26 cellular contexts compared by ENCODE assay signal in the genomic region with DNA sequence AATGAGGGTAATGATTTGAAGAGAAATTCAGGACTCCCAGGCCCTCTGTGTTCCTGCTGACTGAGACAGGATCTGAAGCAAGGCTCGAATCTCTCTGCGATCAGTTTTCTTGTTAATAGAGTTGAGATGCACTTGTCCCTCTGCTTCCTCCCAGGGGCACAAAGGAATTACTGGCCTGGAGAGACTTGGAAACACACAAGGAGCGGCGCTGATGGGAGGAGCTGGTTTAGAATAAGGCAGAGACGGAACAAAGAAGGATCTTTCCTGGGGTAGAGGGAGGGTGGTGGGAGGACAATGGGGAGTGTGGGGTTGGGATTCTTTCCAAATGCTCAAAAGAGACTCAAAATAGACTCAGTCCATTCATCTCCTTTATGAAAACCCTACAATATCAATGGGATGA.
A peak's percentile ranks its signal among the peaks of the same experiment; 100 is the strongest.
DNase-seq lines count a peak whose midpoint lies in the region; ATAC-seq and TF ChIP-seq lines count a peak whose summit lies in the region.
"Had no signal": no experiment of that assay in that cellular context is flagged by ENCODE, and none has a peak within 500 bp of the region (broad histone marks: within the 10 kb centered on the region; RNA-seq: fewer than 3 reads in every experiment).

No MANE protein-coding gene starts in this region.

- H4K8ac ChIP-seq in neuronal stem cell (ENCODE audit: low read depth, low read length): no peak overlapping the region

- H4K20me1 ChIP-seq in GM23338 (replicated peaks; ENCODE audit: insufficient read depth): no peaks in the 10 kb centered on the region

- H3K4me1 ChIP-seq in GM23338 (ENCODE audit: insufficient read depth) (peaks cover 23% of the 10 kb centered on the region), iPS-20b (ENCODE audit: insufficient read depth, low read length) (peaks cover 16% of the 10 kb centered on the region), neuronal stem cell (ENCODE audit: control insufficient read depth in 2 of 2, insufficient read depth in 1 of 2, low read depth in 1 of 2, low read length in 2 of 2) (peaks cover 0 to 30% of the 10 kb centered on the region in 2 donors)

- DNase-seq in GM23338 (ENCODE audit: low spot score) (peak; percentile 55), neuronal stem cell (ENCODE audit: low spot score) (peak; percentile 73), NCI-H510A (lab: John Stamatoyannopoulos, UW) (no peak), SK-N-DZ (ENCODE audit: low spot score) (no peak)
- no peak for DNase-seq in activated T-cell treated with anti-CD3 and anti-CD28 coated beads, Interleukin-2, amount 50 U/mL, for 48 hours
- no peak for DNase-seq in activated CD4-positive, CD25-positive, alpha-beta regulatory T cell (lab: John Stamatoyannopoulos, UW)
- DNase-seq: 8988T; CD4-positive, CD25-positive, alpha-beta regulatory T cell; COR-L47; DMS 273 treated with DMSO at 0.1 percent for 48 hours; DND-41; HCEC 1CT; Kasumi-1; MM.1S; NCI-H1092 treated with DMSO at 0.1 percent for 48 hours; NCI-H146; NCI-H2081 treated with DMSO at 0.1 percent for 48 hours; NCI-H748 treated with DMSO at 0.1 percent for 48 hours; NK-92 treated with Interleukin-12 subunit alpha and Interleukin-12 subunit beta, amount 100 ng/mL, for 24 hours; OCI-M1; SHP77 had no signal

- no peak overlapping the region for H4K91ac ChIP-seq in neuronal stem cell (ENCODE audit: low read depth, low read length, poor library complexity)

- no peak overlapping the region for H2BK120ac ChIP-seq in neuronal stem cell (ENCODE audit: low read depth, low read length)

- no peak for TF ChIP-seq CTCF in GM23338 (conservative IDR thresholded peaks at IDR 0.05; ENCODE audit: low read depth in 2 of 2)
- TF ChIP-seq CTCF in brain (conservative IDR thresholded peaks at IDR 0.05): no peak

- H3K36me3 ChIP-seq in GM23338 (ENCODE audit: insufficient read depth): no peaks in the 10 kb centered on the region
- H3K36me3 ChIP-seq in iPS-20b (ENCODE audit: insufficient read depth, low read depth, low read length): no peaks in the 10 kb centered on the region
- H3K36me3 ChIP-seq in neuronal stem cell (replicated peaks in 1 of 2; ENCODE audit: control insufficient read depth in 2 of 2, insufficient read depth in 2 of 2, low read length in 2 of 2): no peaks in the 10 kb centered on the region

- H2BK12ac ChIP-seq in neuronal stem cell (ENCODE audit: low read length): no peak overlapping the region

- no CpG with 5 or more reads among the region's 5 CpGs for WGBS in neuronal stem cell (ENCODE audit: extremely low coverage in 2 of 2, insufficient read length in 2 of 2, insufficient replicate concordance in 1 of 2), 2 donors

- H3K9ac ChIP-seq in iPS-20b (ENCODE audit: low read depth, low read length) (peak overlapping the region; percentile 47), neuronal stem cell (ENCODE audit: low read depth, low read length, poor library complexity) (no peak overlapping the region)

- H3K4me2 ChIP-seq in GM23338 (peak overlapping the region; percentile 23; the same call in 1 of the 2 replicates), neuronal stem cell (ENCODE audit: insufficient read depth, low read length, poor library complexity, severe bottlenecking) (no peak overlapping the region)

- no peak overlapping the region for H2BK15ac ChIP-seq in neuronal stem cell (ENCODE audit: low read length)

- H3K27me3 Mint-ChIP-seq in GM23338 (ENCODE audit: insufficient read depth, low read depth, poor library complexity): peaks cover 5% of the 10 kb centered on the region
- H3K27me3 Mint-ChIP-seq in brain: no peaks in the 10 kb centered on the region
- H3K27me3 Mint-ChIP-seq: B cell; CD4-positive, CD25-positive, alpha-beta regulatory T cell had no signal

- H3K4me3 ChIP-seq in GM23338 (no peak overlapping the region), iPS-20b (ENCODE audit: low read length) (no peak overlapping the region; the same call in 1 of the 2 replicates), neuronal stem cell (ENCODE audit: low read length in 2 of 2) (no peak overlapping the region)

- peak; percentile 87 for ATAC-seq in GM23338

- no peak overlapping the region for H3K23ac ChIP-seq in neuronal stem cell (ENCODE audit: low read depth, low read length, poor library complexity)

- no peaks in the 10 kb centered on the region for H3K9me3 Mint-ChIP-seq in GM23338
- H3K9me3 Mint-ChIP-seq in brain: peaks cover 0 to 12% (median 0%) of the 10 kb centered on the region in 5 experiments

- no peak overlapping the region for H3K4ac ChIP-seq in neuronal stem cell (ENCODE audit: low read length)

- H3K4me1 Mint-ChIP-seq in GM23338 (peaks cover 32% of the 10 kb centered on the region), brain (peaks cover 56% of the 10 kb centered on the region)
- H3K4me1 Mint-ChIP-seq: B cell; CD4-positive, CD25-positive, alpha-beta regulatory T cell; IgD-negative memory B cell had no signal

- H3K4me3 Mint-ChIP-seq in GM23338: no peak overlapping the region
- peak overlapping the region in 3 of 5 experiments; percentile 7 to 21 (median 18) for H3K4me3 Mint-ChIP-seq in brain
- H3K4me3 Mint-ChIP-seq: B cell; CD4-positive, CD25-positive, alpha-beta regulatory T cell had no signal

- H3K14ac ChIP-seq in neuronal stem cell (ENCODE audit: low read length): no peak overlapping the region

- H3K9me3 ChIP-seq in iPS-20b (ENCODE audit: insufficient read depth, low read depth, low read length) (no peaks in the 10 kb centered on the region), neuronal stem cell (replicated peaks in 1 of 2; ENCODE audit: control insufficient read depth in 2 of 2, insufficient read depth in 1 of 2, low read depth in 1 of 2, low read length in 2 of 2) (no peaks in the 10 kb centered on the region)

- H2BK5ac ChIP-seq in neuronal stem cell (ENCODE audit: low read length): no peak overlapping the region

- no peaks in the 10 kb centered on the region for H3K9me2 ChIP-seq in GM23338 (ENCODE audit: insufficient read depth)

- H3F3A ChIP-seq in GM23338 (replicated peaks; ENCODE audit: low read depth): no peaks in the 10 kb centered on the region

- no peak overlapping the region for H2AK5ac ChIP-seq in neuronal stem cell (ENCODE audit: low read depth, low read length)

- H3K18ac ChIP-seq in neuronal stem cell (ENCODE audit: low read length): no peak overlapping the region

- no peaks in the 10 kb centered on the region for H3K36me3 Mint-ChIP-seq in GM23338 (ENCODE audit: low read depth)
- no peaks in the 10 kb centered on the region for H3K36me3 Mint-ChIP-seq in brain
- H3K36me3 Mint-ChIP-seq: CD4-positive, CD25-positive, alpha-beta regulatory T cell; IgD-negative memory B cell had no signal

- H3K27me3 ChIP-seq in GM23338 (ENCODE audit: insufficient read depth) (no peaks in the 10 kb centered on the region), iPS-20b (ENCODE audit: insufficient read depth, low read length) (no peaks in the 10 kb centered on the region), neuronal stem cell (ENCODE audit: control insufficient read depth in 3 of 3, insufficient read depth in 3 of 3, low read depth in 1 of 3, low read length in 3 of 3) (no peaks in the 10 kb centered on the region)

- H3K27ac ChIP-seq in GM23338 (ENCODE audit: low read depth) (no peak overlapping the region), iPS-20b (ENCODE audit: low read length) (no peak overlapping the region), neuronal stem cell (replicated peaks; ENCODE audit: low read length) (peak overlapping the region; percentile 85)
- H3K27ac ChIP-seq: HL-60 had no signal

- H2AFZ ChIP-seq in GM23338 (0 out of 2 replicates have a peak overlapping the region, but pooled peaks have one; percentile 5), neuronal stem cell (ENCODE audit: low read length) (peak overlapping the region; percentile 17)

- H3K79me2 ChIP-seq in GM23338 (replicated peaks; ENCODE audit: insufficient read depth): no peaks in the 10 kb centered on the region

- H3K79me1 ChIP-seq in neuronal stem cell (ENCODE audit: low read depth, low read length): no peaks in the 10 kb centered on the region

- no peak overlapping the region; the same call in 1 of the 2 replicates for H3K27ac Mint-ChIP-seq in GM23338
- peak overlapping the region in 4 of 5 experiments; percentile 42 to 89 (median 69) for H3K27ac Mint-ChIP-seq in brain
- H3K27ac Mint-ChIP-seq: B cell; CD4-positive, CD25-positive, alpha-beta regulatory T cell; IgD-negative memory B cell had no signal

TF ChIP-seq in GM23338, 12 proteins besides CTCF, POLR2A, EP300 and RAD21 (continues in another document):
- TF ChIP-seq POLR2AphosphoS5 (IDR thresholded peaks at IDR 0.05; ENCODE audit: low read depth) (no peak), ZNF114 (CRISPR knock-in tag; IDR thresholded peaks at IDR 0.05) (no peak), ZNF331 (CRISPR knock-in tag; IDR thresholded peaks at IDR 0.05; ENCODE audit: low read depth) (no peak), NANOG (IDR thresholded peaks at IDR 0.05; ENCODE audit: borderline replicate concordance) (no peak), JUNB (IDR thresholded peaks at IDR 0.05; ENCODE audit: unreplicated experiment) (no peak), CREB1 (CRISPR knock-in tag; IDR thresholded peaks at IDR 0.05; ENCODE audit: low read depth) (no peak)
- TF ChIP-seq, protein P1, sequence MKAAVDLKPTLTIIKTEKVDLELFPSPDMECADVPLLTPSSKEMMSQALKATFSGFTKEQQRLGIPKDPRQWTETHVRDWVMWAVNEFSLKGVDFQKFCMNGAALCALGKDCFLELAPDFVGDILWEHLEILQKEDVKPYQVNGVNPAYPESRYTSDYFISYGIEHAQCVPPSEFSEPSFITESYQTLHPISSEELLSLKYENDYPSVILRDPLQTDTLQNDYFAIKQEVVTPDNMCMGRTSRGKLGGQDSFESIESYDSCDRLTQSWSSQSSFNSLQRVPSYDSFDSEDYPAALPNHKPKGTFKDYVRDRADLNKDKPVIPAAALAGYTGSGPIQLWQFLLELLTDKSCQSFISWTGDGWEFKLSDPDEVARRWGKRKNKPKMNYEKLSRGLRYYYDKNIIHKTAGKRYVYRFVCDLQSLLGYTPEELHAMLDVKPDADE (IDR thresholded peaks at IDR 0.05): no peak

Comparison
In these comparisons a context has a peak if more than half of its experiments do, and no peak if none do; other contexts are left out.
1. DNase-seq: peak in GM23338 (single experiment) and neuronal stem cell (single experiment); none in NCI-H510A (single experiment), SK-N-DZ (single experiment), activated T-cell treated with anti-CD3 and anti-CD28 coated beads, Interleukin-2, amount 50 U/mL, for 48 hours (0 of 2) and activated CD4-positive, CD25-positive, alpha-beta regulatory T cell (0 of 4).